In genomic region chr11:71710071-71710704, GRCh38 we compare ENCODE assay signal across 7 cellular contexts.
DNase-seq lines count a peak whose midpoint lies in the region; ATAC-seq, FAIRE-seq and TF ChIP-seq lines count a peak whose summit lies in the region.
"Not testable (repeated sequence)": the region's sequence is repeated elsewhere in the genome, so short reads cannot be mapped to it uniquely, and the experiment has no call there.

No MANE protein-coding gene starts in this region.

- POLR2A ChIA-PET in H1 (lab: Charles Lee; ENCODE audit: partially characterized antibody); HepG2 (lab: Yijun Ruan, JAX): not testable (repeated sequence)

- H3K27me3 ChIP-seq in NT2/D1 (ENCODE audit: insufficient read depth, insufficient read length); adrenal gland; H1 (replicated peaks in 1 of 4; ENCODE audit: control insufficient read depth in 3 of 4, extremely low read depth in 1 of 4, insufficient read depth in 3 of 4, low read length in 3 of 4); HepG2 (ENCODE audit: control insufficient read depth in 1 of 2, insufficient read depth in 2 of 2, low read length in 2 of 2): not testable (repeated sequence)

- not testable (repeated sequence) for H3K4me3 Mint-ChIP-seq in HFFc6; activated CD4-positive, alpha-beta T cell treated with anti-CD3 and anti-CD28 coated beads, Interleukin-2, amount 10 ng/mL, durations not matched to agents 24 days and 14 days

- H3K79me1 ChIP-seq in H1 (ENCODE audit: low read depth, low read length) = not testable (repeated sequence)

- H3K27ac ChIP-seq in adrenal gland; H1 (ENCODE audit: low read depth, low read length); HepG2 (ENCODE audit: extremely low read length, insufficient read depth, low read length): not testable (repeated sequence)

- H3K9me3 Mint-ChIP-seq in HFFc6; activated CD4-positive, alpha-beta T cell treated with anti-CD3 and anti-CD28 coated beads, Interleukin-2, amount 10 ng/mL, durations not matched to agents 24 days and 14 days: not testable (repeated sequence)

- peaks cover 23% of the 10 kb centered on the region for H3K27me3 Mint-ChIP-seq in HFFc6 (ENCODE audit: insufficient read depth)
- H3K27me3 Mint-ChIP-seq in activated CD4-positive, alpha-beta T cell treated with anti-CD3 and anti-CD28 coated beads, Interleukin-2, amount 10 ng/mL, durations not matched to agents 24 days and 14 days = not testable (repeated sequence)

- WGBS in adrenal gland, 4 donors = 36 to 59% (median 41%) methylated on average over 13 to 17 of the region's 17 CpGs
- WGBS in H1 (ENCODE audit: extremely low coverage in 1 of 2, insufficient coverage in 1 of 2, insufficient read length in 1 of 2, insufficient replicate concordance in 2 of 2, low coverage in 1 of 2, low lambda C conversion rate in 2 of 2, missing lambda C conversion rate in 1 of 2), 2 experiments = 81% methylated on average over 17 of the region's 17 CpGs; no CpG with 5 or more reads in 1 of the 2 experiments
- 1% methylated on average over 13 of the region's 17 CpGs for WGBS in HepG2 (ENCODE audit: low lambda C conversion rate)

- H2BK15ac ChIP-seq in H1 (ENCODE audit: low read length) = not testable (repeated sequence)

- H3K56ac ChIP-seq in H1 (replicated peaks; ENCODE audit: insufficient read length, low read depth, low read length) = not testable (repeated sequence)

- DNase-seq in HFFc6 = peak; percentile 1
- peak; percentile 30 for DNase-seq in NT2/D1 (ENCODE audit: low read depth, low spot score)
- DNase-seq in activated CD4-positive, alpha-beta T cell treated with anti-CD3 and anti-CD28 coated beads, Interleukin-2, amount 10 ng/mL, durations not matched to agents 24 days and 14 days = peak; percentile 64
- DNase-seq in adrenal gland = peak in 5 of 7 donors; percentile 20 to 63 (median 21)
- not testable (repeated sequence) for DNase-seq in H1 (ENCODE audit: low read depth in 1 of 2, low spot score in 2 of 2); HepG2 (ENCODE audit: low spot score)
- DNase-seq in retinal pigment epithelial cell (ENCODE audit: low read depth) = peak; percentile 10

- H3K4ac ChIP-seq in H1 (replicated peaks; ENCODE audit: insufficient read length, low read depth, low read length) = not testable (repeated sequence)

- H2BK5ac ChIP-seq in H1 (ENCODE audit: low read depth, low read length) = not testable (repeated sequence)

- TF ChIP-seq EP300 in H1 (IDR thresholded peaks at IDR 0.05; ENCODE audit: borderline replicate concordance in 1 of 2, low read depth in 2 of 2, low read length in 2 of 2); HepG2 (IDR thresholded peaks at IDR 0.05; ENCODE audit: low read depth in 2 of 2, low read length in 2 of 2); HepG2 (CRISPR knock-in tag; IDR thresholded peaks at IDR 0.05; ENCODE audit: borderline replicate concordance): not testable (repeated sequence)

- CTCF ChIA-PET in H1 (lab: Charles Lee; ENCODE audit: partially characterized antibody) = interaction anchor here (0.6 kb wide), 1 partner anchor 138 kb away, joined by 3 read pairs; no protein-coding TSS in a partner anchor
- CTCF ChIA-PET in HepG2 (lab: Yijun Ruan, JAX; ENCODE audit: low intra/inter-chr PET ratio, low total read pairs) = not testable (repeated sequence)

- not testable (repeated sequence) for H3K4me1 ChIP-seq in NT2/D1 (ENCODE audit: insufficient read depth, insufficient read length); adrenal gland (replicated peaks in 1 of 2); H1 (replicated peaks in 1 of 4; ENCODE audit: control insufficient read depth in 3 of 4, insufficient read depth in 4 of 4, low read length in 3 of 4); HepG2 (ENCODE audit: insufficient read depth, low read length)

- H2BK120ac ChIP-seq in H1 (replicated peaks; ENCODE audit: low read depth, low read length) = not testable (repeated sequence)

- intact Hi-C loops in activated CD4-positive, alpha-beta T cell treated with anti-CD3 and anti-CD28 coated beads, Interleukin-2, amount 10 ng/mL, durations not matched to agents 24 days and 14 days (cut with micrococcal nuclease); adrenal gland (cut with DNase I); HepG2 (cut with micrococcal nuclease; ENCODE audit: unreplicated experiment): not testable (repeated sequence)

- not testable (repeated sequence) for H4K91ac ChIP-seq in H1 (replicated peaks; ENCODE audit: insufficient read length, low read length)

- not testable (repeated sequence) for H3K4me3 ChIP-seq in NT2/D1 (ENCODE audit: insufficient read length, low read depth); adrenal gland; H1 (ENCODE audit: extremely low read depth in 1 of 4, insufficient read depth in 2 of 4, low read depth in 3 of 4, low read length in 4 of 4); HepG2 (replicated peaks in 1 of 3; ENCODE audit: insufficient read depth in 1 of 3, low read depth in 2 of 3, low read length in 3 of 3); retinal pigment epithelial cell (ENCODE audit: low read length)

- ATAC-seq in HepG2 = not testable (repeated sequence)

- H3K14ac ChIP-seq in H1 (ENCODE audit: insufficient read length) = not testable (repeated sequence)

- H3K36me3 ChIP-seq in NT2/D1 (ENCODE audit: insufficient read depth, insufficient read length, low read length); adrenal gland (replicated peaks in 1 of 2); H1 (ENCODE audit: control insufficient read depth in 2 of 4, insufficient read depth in 4 of 4, low read length in 3 of 4); HepG2 (replicated peaks in 1 of 2; ENCODE audit: control insufficient read depth in 1 of 2, insufficient read depth in 2 of 2, low read length in 2 of 2): not testable (repeated sequence)

- H3K18ac ChIP-seq in H1 (ENCODE audit: extremely low read depth, low read length) = not testable (repeated sequence)

- not testable (repeated sequence) for H4K5ac ChIP-seq in H1 (ENCODE audit: insufficient read length, low read depth, low read length)

- not testable (repeated sequence) for H2BK20ac ChIP-seq in H1 (ENCODE audit: low read length)

- H3K27ac Mint-ChIP-seq in HFFc6; activated CD4-positive, alpha-beta T cell treated with anti-CD3 and anti-CD28 coated beads, Interleukin-2, amount 10 ng/mL, durations not matched to agents 24 days and 14 days: not testable (repeated sequence)

- H4K8ac ChIP-seq in H1 (ENCODE audit: extremely low read depth, insufficient read depth, low read length) = not testable (repeated sequence)

- not testable (repeated sequence) for H3K4me2 ChIP-seq in H1 (ENCODE audit: insufficient read depth in 1 of 2, low read depth in 2 of 2, low read length in 2 of 2); HepG2 (ENCODE audit: low read depth, low read length)

- TF ChIP-seq POLR2A in adrenal gland (IDR thresholded peaks at IDR 0.05); H1 (IDR thresholded peaks at IDR 0.05; ENCODE audit: control extremely low read depth in 1 of 2, low read depth in 2 of 2, low read length in 2 of 2); HepG2 (IDR thresholded peaks at IDR 0.05; ENCODE audit: insufficient read depth in 1 of 2, low read depth in 2 of 2, low read length in 2 of 2): not testable (repeated sequence)

- not testable (repeated sequence) for H2AK5ac ChIP-seq in H1 (ENCODE audit: low read depth, low read length)

- not testable (repeated sequence) for TF ChIP-seq RAD21 in H1 (IDR thresholded peaks at IDR 0.05 in 1 of 2, conservative IDR thresholded peaks at IDR 0.05 in 1 of 2; ENCODE audit: low read depth in 2 of 2, low read length in 2 of 2); HepG2 (CRISPR knock-in tag; IDR thresholded peaks at IDR 0.05)

- TF ChIP-seq CTCF in HFFc6 (IDR thresholded peaks at IDR 0.05); adrenal gland (IDR thresholded peaks at IDR 0.05); H1 (IDR thresholded peaks at IDR 0.05; ENCODE audit: control extremely low read depth in 1 of 3, insufficient read depth in 1 of 3, low read depth in 1 of 3, low read length in 3 of 3); HepG2 (CRISPR knock-in tag; IDR thresholded peaks at IDR 0.05); retinal pigment epithelial cell (conservative IDR thresholded peaks at IDR 0.05; ENCODE audit: low read depth, low read length): not testable (repeated sequence)

- not testable (repeated sequence) for H4K20me1 ChIP-seq in H1 (replicated peaks in 1 of 2; ENCODE audit: control insufficient read depth in 1 of 2, insufficient read depth in 2 of 2, low read length in 2 of 2); HepG2 (ENCODE audit: insufficient read depth, low read length)

- H2AFZ ChIP-seq in H1 (ENCODE audit: low read length); HepG2 (ENCODE audit: low read length): not testable (repeated sequence)

- in situ Hi-C loops in HepG2 (cut with HindIII; ENCODE audit: extremely low pct_ligation_motif_present, low pct_unique_long_range_greater_than_20kb) = not testable (repeated sequence)

- not testable (repeated sequence) for H3K4me1 Mint-ChIP-seq in HFFc6 (ENCODE audit: low read depth); activated CD4-positive, alpha-beta T cell treated with anti-CD3 and anti-CD28 coated beads, Interleukin-2, amount 10 ng/mL, durations not matched to agents 24 days and 14 days

- H3K9me3 ChIP-seq in NT2/D1 (ENCODE audit: insufficient read depth, low read length); adrenal gland (replicated peaks in 1 of 3); H1 (ENCODE audit: insufficient read depth in 2 of 2, low read depth in 1 of 2, low read length in 1 of 2); HepG2 (ENCODE audit: low read length): not testable (repeated sequence)

- H3K23me2 ChIP-seq in H1 (ENCODE audit: low read depth, low read length) = not testable (repeated sequence)

- H3K36me3 Mint-ChIP-seq in HFFc6 (ENCODE audit: low read depth); activated CD4-positive, alpha-beta T cell treated with anti-CD3 and anti-CD28 coated beads, Interleukin-2, amount 10 ng/mL, durations not matched to agents 24 days and 14 days (ENCODE audit: low read depth): not testable (repeated sequence)

- H3K23ac ChIP-seq in H1 (ENCODE audit: insufficient read length) = not testable (repeated sequence)

- not testable (repeated sequence) for H2BK12ac ChIP-seq in H1 (ENCODE audit: low read depth, low read length)

- H3K79me2 ChIP-seq in H1 (ENCODE audit: control insufficient read depth in 1 of 2, insufficient read depth in 2 of 2, low read length in 2 of 2); HepG2 (ENCODE audit: insufficient read depth, low read length): not testable (repeated sequence)

- not testable (repeated sequence) for H3K9ac ChIP-seq in NT2/D1 (ENCODE audit: insufficient read length, low read depth); H1 (replicated peaks in 1 of 4; ENCODE audit: extremely low read depth in 1 of 4, low read depth in 3 of 4, low read length in 3 of 4); HepG2 (ENCODE audit: insufficient read depth, low read depth, low read length)

- BruUV-seq in HepG2 (replicated peaks; lab: Mats Ljungman, UMichigan) = not testable (repeated sequence)

- FAIRE-seq in H1 (lab: Jason Lieb, UNC); HepG2 (lab: Jason Lieb, UNC): not testable (repeated sequence)
